ENCODE assay signal across 11 cellular contexts in the genomic region with DNA sequence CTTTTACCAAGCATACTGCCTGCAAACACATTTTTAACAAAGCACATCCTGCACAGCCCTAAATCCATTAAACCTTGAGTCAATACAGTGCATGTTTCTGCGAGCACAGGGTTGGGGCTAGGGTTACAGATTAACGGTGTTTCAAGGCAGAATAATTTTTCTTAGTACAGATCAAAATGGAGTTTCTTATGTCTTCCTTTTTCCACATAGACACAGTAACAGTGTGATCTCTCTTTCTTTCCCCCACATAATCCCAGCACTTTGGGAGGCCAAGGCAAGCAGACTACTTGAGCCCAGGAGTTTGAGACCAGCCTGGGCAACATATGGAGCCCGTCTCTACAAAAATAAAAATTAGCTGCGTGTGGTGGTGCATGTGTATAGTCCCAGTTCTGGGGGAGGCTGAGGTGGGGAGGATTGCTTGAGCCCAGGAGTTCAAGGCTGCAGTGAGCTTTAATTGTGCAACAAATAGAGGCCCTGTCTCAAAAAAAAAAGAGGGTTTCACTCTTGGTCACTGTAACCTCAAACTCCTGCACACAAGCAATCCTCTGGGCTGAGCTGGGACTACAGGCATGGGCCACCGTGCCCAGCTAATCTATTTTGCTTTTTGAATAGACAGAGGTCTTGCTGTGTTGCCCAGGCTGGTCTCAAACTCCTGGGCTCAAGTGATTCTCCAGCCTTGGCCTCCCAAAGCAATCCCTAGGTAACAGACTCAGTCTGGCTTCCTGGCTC. TPM values are rescaled to one million over a fixed set of nuclear protein-coding genes. Genes with fewer than 3 reads are reported as not detected.
DNase-seq lines count a peak whose midpoint lies in the region; ATAC-seq lines count a peak whose summit lies in the region.
"Had no signal": no experiment of that assay in that cellular context is flagged by ENCODE, and none has a peak within 500 bp of the region (broad histone marks: within the 10 kb centered on the region; RNA-seq: fewer than 3 reads in every experiment).

No MANE protein-coding gene starts in this region.

- no peak overlapping the region for H2BK12ac ChIP-seq in trophoblast cell (ENCODE audit: low read length)

- no peak overlapping the region for H3K4me2 ChIP-seq in trophoblast cell (ENCODE audit: low read length)

- H3K36me3 ChIP-seq in trophoblast cell (ENCODE audit: control insufficient read depth in 1 of 2, insufficient read depth in 2 of 2, low read length in 2 of 2) = peaks cover 2 to 4% of the 10 kb centered on the region in 2 experiments

- H3K27me3 Mint-ChIP-seq in activated CD4-positive, alpha-beta T cell treated with anti-CD3 and anti-CD28 coated beads, Interleukin-2, amount 10 ng/mL, durations not matched to agents 7 days and 5 days = no peaks in the 10 kb centered on the region
- no peaks in the 10 kb centered on the region for H3K27me3 Mint-ChIP-seq in T-helper 1 cell treated with Interleukin-12 subunit alpha and Interleukin-12 subunit beta and Interleukin-4 antibody, amounts not matched to agents 30 μg/mL and 1 μg/mL, for 36 hours (ENCODE audit: low read depth)
- H3K27me3 Mint-ChIP-seq: central memory CD8-positive, alpha-beta T cell; IgD-negative memory B cell had no signal

- H2BK120ac ChIP-seq in trophoblast cell (ENCODE audit: insufficient read depth, low read length, poor library complexity) = no peak overlapping the region

- ATAC-seq in HG03571 (IDR thresholded peaks at IDR 0.05; ENCODE audit: unreplicated experiment) = no peak
- ATAC-seq: left ventricle myocardium superior, SK-N-SH treated with all-trans-retinoic acid at 6 μM for 48 hours had no signal

- H3K4me3 ChIP-seq in trophoblast cell (ENCODE audit: low read depth, low read length) = no peak overlapping the region

- peak overlapping the region; percentile 42 for H4K91ac ChIP-seq in trophoblast cell (ENCODE audit: low read depth, low read length)

- DNase-seq in activated CD4-positive, alpha-beta T cell treated with anti-CD3 and anti-CD28 coated beads, Interleukin-2, amount 10 ng/mL, durations not matched to agents 7 days and 5 days = no peak
- DNase-seq in activated CD4-positive, alpha-beta T cell treated with anti-CD3 and anti-CD28 coated beads, Interleukin-2, amount 50 U/mL, for 4 hours = no peak
- DNase-seq in trophoblast cell (no peak), GM03348 (ENCODE audit: low spot score) (no peak)
- DNase-seq: left ventricle myocardium superior had no signal

- no peak overlapping the region for H3K23ac ChIP-seq in trophoblast cell (ENCODE audit: low read length)

- H2AFZ ChIP-seq in trophoblast cell (ENCODE audit: insufficient read depth, low read length, poor library complexity) = no peak overlapping the region

- no peaks in the 10 kb centered on the region for H3K9me3 Mint-ChIP-seq in activated CD4-positive, alpha-beta T cell treated with anti-CD3 and anti-CD28 coated beads, Interleukin-2, amount 10 ng/mL, durations not matched to agents 7 days and 5 days
- no peaks in the 10 kb centered on the region for H3K9me3 Mint-ChIP-seq in T-helper 1 cell treated with Interleukin-12 subunit alpha and Interleukin-12 subunit beta and Interleukin-4 antibody, amounts not matched to agents 30 μg/mL and 1 μg/mL, for 36 hours
- H3K9me3 Mint-ChIP-seq: central memory CD8-positive, alpha-beta T cell; IgD-negative memory B cell had no signal

- H3K36me3 Mint-ChIP-seq in activated CD4-positive, alpha-beta T cell treated with anti-CD3 and anti-CD28 coated beads, Interleukin-2, amount 10 ng/mL, durations not matched to agents 7 days and 5 days (ENCODE audit: low read depth) = peaks cover 3% of the 10 kb centered on the region
- peaks cover 3% of the 10 kb centered on the region for H3K36me3 Mint-ChIP-seq in T-helper 1 cell treated with Interleukin-12 subunit alpha and Interleukin-12 subunit beta and Interleukin-4 antibody, amounts not matched to agents 30 μg/mL and 1 μg/mL, for 36 hours (ENCODE audit: low read depth)
- H3K36me3 Mint-ChIP-seq: IgD-negative memory B cell had no signal

- H3K4me1 Mint-ChIP-seq in activated CD4-positive, alpha-beta T cell treated with anti-CD3 and anti-CD28 coated beads, Interleukin-2, amount 10 ng/mL, durations not matched to agents 7 days and 5 days = peaks cover 57% of the 10 kb centered on the region
- peaks cover 38% of the 10 kb centered on the region for H3K4me1 Mint-ChIP-seq in T-helper 1 cell treated with Interleukin-12 subunit alpha and Interleukin-12 subunit beta and Interleukin-4 antibody, amounts not matched to agents 30 μg/mL and 1 μg/mL, for 36 hours (ENCODE audit: low read depth)

- no peak overlapping the region for H4K8ac ChIP-seq in trophoblast cell (ENCODE audit: low read depth, low read length)

- peak overlapping the region; percentile 9 for H3K4ac ChIP-seq in trophoblast cell (ENCODE audit: low read depth, low read length)

- H3K9me3 ChIP-seq in trophoblast cell (ENCODE audit: insufficient read depth, low read depth, low read length) = no peaks in the 10 kb centered on the region

- peaks cover 18% of the 10 kb centered on the region for H3K79me1 ChIP-seq in trophoblast cell (ENCODE audit: low read length)

- peaks cover 9% of the 10 kb centered on the region for H3K79me2 ChIP-seq in trophoblast cell (ENCODE audit: control insufficient read depth, insufficient read depth, low read length, poor library complexity)

- H3K9ac ChIP-seq in trophoblast cell (ENCODE audit: low read length) = no peak overlapping the region

- peaks cover 12 to 22% of the 10 kb centered on the region in 2 experiments for H3K4me1 ChIP-seq in trophoblast cell (ENCODE audit: control insufficient read depth in 1 of 2, insufficient read depth in 2 of 2, low read length in 2 of 2)

- H2AK5ac ChIP-seq in trophoblast cell (ENCODE audit: low read length) = no peak overlapping the region

- no peak overlapping the region for H3K27ac ChIP-seq in trophoblast cell (ENCODE audit: low read depth, low read length)

- H3K4me3 Mint-ChIP-seq in activated CD4-positive, alpha-beta T cell treated with anti-CD3 and anti-CD28 coated beads, Interleukin-2, amount 10 ng/mL, durations not matched to agents 7 days and 5 days = no peak overlapping the region
- no peak overlapping the region for H3K4me3 Mint-ChIP-seq in T-helper 1 cell treated with Interleukin-12 subunit alpha and Interleukin-12 subunit beta and Interleukin-4 antibody, amounts not matched to agents 30 μg/mL and 1 μg/mL, for 36 hours
- H3K4me3 Mint-ChIP-seq: central memory CD8-positive, alpha-beta T cell had no signal

- POLR2A ChIA-PET in activated CD4-positive, alpha-beta T cell treated with anti-CD3 and anti-CD28 coated beads, Interleukin-2, amount 10 ng/mL, durations not matched to agents 7 days and 5 days (lab: Charles Lee) = interaction anchor here (0.6 to 1.0 kb wide), 2 partner anchors 76 to 135 kb away, joined by 3 to 4 read pairs; no protein-coding TSS in a partner anchor

- no CpG with 5 or more reads among the region's 5 CpGs for WGBS in trophoblast cell (ENCODE audit: extremely low coverage, insufficient coverage, insufficient read length)

- no peak overlapping the region for H3K18ac ChIP-seq in trophoblast cell (ENCODE audit: low read length)

- H3K14ac ChIP-seq in trophoblast cell (ENCODE audit: low read length) = no peak overlapping the region

- peak overlapping the region; percentile 4 for H2BK5ac ChIP-seq in trophoblast cell (ENCODE audit: low read depth, low read length, poor library complexity)

- CTCF ChIA-PET in activated CD4-positive, alpha-beta T cell treated with anti-CD3 and anti-CD28 coated beads, Interleukin-2, amount 10 ng/mL, durations not matched to agents 7 days and 5 days (lab: Charles Lee) = interaction anchor here (0.6 to 5.6 kb wide), 9 partner anchors 10 to 1049 kb away, joined by 3 to 35 read pairs (median 3); a partner anchor contains a TSS

- H3K27me3 ChIP-seq in trophoblast cell (ENCODE audit: insufficient read depth, low read length) = no peaks in the 10 kb centered on the region

- no peak overlapping the region for H4K12ac ChIP-seq in trophoblast cell (ENCODE audit: low read depth, low read length)

- peak overlapping the region; percentile 74 for H3K27ac Mint-ChIP-seq in activated CD4-positive, alpha-beta T cell treated with anti-CD3 and anti-CD28 coated beads, Interleukin-2, amount 10 ng/mL, durations not matched to agents 7 days and 5 days
- H3K27ac Mint-ChIP-seq in T-helper 1 cell treated with Interleukin-12 subunit alpha and Interleukin-12 subunit beta and Interleukin-4 antibody, amounts not matched to agents 30 μg/mL and 1 μg/mL, for 36 hours = peak overlapping the region; percentile 76

RNA-seq across cellular contexts. Expression of a gene that starts 19.7 kb away (rescaled TPM):
- 100 to 1,000 TPM; 153 to 157 TPM for total RNA-seq in activated CD4-positive, alpha-beta T cell treated with anti-CD3 and anti-CD28 coated beads, Interleukin-2, amount 10 ng/mL, durations not matched to agents 7 days and 5 days
- 473 and 540 TPM in 2 replicates for polyA plus RNA-seq in trophoblast cell (2013)

RNA-seq across cellular contexts. Expression of a gene that starts 21.6 kb away (rescaled TPM):
- 10 to 100 TPM; 53.8 to 60.4 TPM for total RNA-seq in activated CD4-positive, alpha-beta T cell treated with anti-CD3 and anti-CD28 coated beads, Interleukin-2, amount 10 ng/mL, durations not matched to agents 7 days and 5 days
- polyA plus RNA-seq in trophoblast cell (2013) = 36.6 and 38.4 TPM in 2 replicates

RNA-seq across cellular contexts. Expression of a gene that starts 28.4 kb away (rescaled TPM):
- total RNA-seq in activated CD4-positive, alpha-beta T cell treated with anti-CD3 and anti-CD28 coated beads, Interleukin-2, amount 10 ng/mL, durations not matched to agents 7 days and 5 days = under 1 TPM in 1 of 2 experiments, not detected in 1; 0.48 TPM
- not detected in 2 replicates for polyA plus RNA-seq in trophoblast cell (2013)
- total RNA-seq: left ventricle myocardium superior, renal cortical epithelial cell had no signal
- polyA plus RNA-seq: IgD-negative memory B cell had no signal

RNA-seq across cellular contexts. Expression of a gene that starts 29.1 kb away (rescaled TPM):
- 10 to 100 TPM; 34.1 to 41.0 TPM for total RNA-seq in activated CD4-positive, alpha-beta T cell treated with anti-CD3 and anti-CD28 coated beads, Interleukin-2, amount 10 ng/mL, durations not matched to agents 7 days and 5 days
- polyA plus RNA-seq in trophoblast cell (2013) = 70.9 and 72.0 TPM in 2 replicates

RNA-seq across cellular contexts. Expression of a gene that starts 55.8 kb away (rescaled TPM):
- 100 to 1,000 TPM; 110 to 121 TPM for total RNA-seq in activated CD4-positive, alpha-beta T cell treated with anti-CD3 and anti-CD28 coated beads, Interleukin-2, amount 10 ng/mL, durations not matched to agents 7 days and 5 days
- 65.8 and 70.4 TPM in 2 replicates for polyA plus RNA-seq in trophoblast cell (2013)
